Comparison of ENCODE assay signal across 14 cellular contexts in genomic region chr7:137120690-137121089, GRCh38.
DNase-seq lines count a peak whose midpoint lies in the region; ATAC-seq and TF ChIP-seq lines count a peak whose summit lies in the region.
"Had no signal": no experiment of that assay in that cellular context is flagged by ENCODE, and none has a peak within 500 bp of the region (broad histone marks: within the 10 kb centered on the region; RNA-seq: fewer than 3 reads in every experiment).

No MANE protein-coding gene starts in this region.

- H3K4me3 ChIP-seq in adipocyte (ENCODE audit: low read length) (no peak overlapping the region), right lobe of liver (no peak overlapping the region)

- TF ChIP-seq CTCF in right lobe of liver (IDR thresholded peaks at IDR 0.05): no peak

- TF ChIP-seq POLR2A in right lobe of liver (IDR thresholded peaks at IDR 0.05): no peak

- 32% methylated on average over 2 of the region's 2 CpGs for WGBS in right lobe of liver (ENCODE audit: insufficient coverage, low coverage, low lambda C conversion rate, missing lambda C conversion rate)

- H3K4me1 ChIP-seq in adipocyte (ENCODE audit: control insufficient read depth, insufficient read depth, low read length) (peaks cover 6% of the 10 kb centered on the region), right lobe of liver (no peaks in the 10 kb centered on the region)

- H3K27me3 ChIP-seq in adipocyte (replicated peaks; ENCODE audit: control insufficient read depth, insufficient read depth, low read length) (no peaks in the 10 kb centered on the region), right lobe of liver (no peaks in the 10 kb centered on the region)

- no peaks in the 10 kb centered on the region for H3K36me3 ChIP-seq in adipocyte (ENCODE audit: control insufficient read depth, insufficient read depth, low read length, severe bottlenecking)
- H3K36me3 ChIP-seq in right lobe of liver: no peaks in the 10 kb centered on the region

- intact Hi-C loops in right lobe of liver (cut with DNase I): no loop called here

- no peak overlapping the region for H3K27ac ChIP-seq in right lobe of liver

- no peaks in the 10 kb centered on the region for H3K9me3 ChIP-seq in adipocyte (ENCODE audit: control insufficient read depth, low read length)
- H3K9me3 ChIP-seq in right lobe of liver: no peaks in the 10 kb centered on the region

- DNase-seq in GM04504 (ENCODE audit: low read depth) (peak; percentile 40), adipocyte (ENCODE audit: low read depth) (peak; percentile 26), right lobe of liver (no peak)
- no peak for DNase-seq in stimulated activated CD4-positive, alpha-beta T cell treated with anti-CD3 and anti-CD28 coated beads, Interleukin-2, amount 100 ng/mL, for 24 hours
- DNase-seq: activated CD8-positive, alpha-beta T cell treated with anti-CD3 and anti-CD28 coated beads for 36 hours; DMS 273 treated with DMSO at 0.1 percent for 48 hours; KBM-7; NCI-H187 treated with DMSO at 0.1 percent for 48 hours; stimulated activated CD4-positive, alpha-beta T cell treated with anti-CD3 and anti-CD28 coated beads, Interleukin-1b, Interleukin-23, amount 100 ng/mL, for 48 hours had no signal

- ATAC-seq in GM21390 (IDR thresholded peaks at IDR 0.05; ENCODE audit: unreplicated experiment) (peak; percentile 69), HG03060 (IDR thresholded peaks at IDR 0.05; ENCODE audit: low read depth, unreplicated experiment) (peak; percentile 78), SK-N-SH treated with all-trans-retinoic acid at 6 μM for 48 hours (no peak), GM21367 (IDR thresholded peaks at IDR 0.05; ENCODE audit: unreplicated experiment) (no peak), right lobe of liver (no peak)
- ATAC-seq: activated CD8-positive, alpha-beta T cell treated with anti-CD3 and anti-CD28 coated beads for 36 hours; Right ventricle myocardium inferior had no signal

- H3K9ac ChIP-seq in adipocyte (ENCODE audit: low read length): no peak overlapping the region

TF ChIP-seq in SK-N-SH treated with all-trans-retinoic acid at 6 μM for 48 hours, 23 proteins besides CTCF, POLR2A, EP300 and RAD21:
- no peak for TF ChIP-seq CSDC2 (CRISPR knock-in tag; IDR thresholded peaks at IDR 0.05)
- TF ChIP-seq SNAI2 (CRISPR knock-in tag; IDR thresholded peaks at IDR 0.05): no peak
- no peak for TF ChIP-seq TSHZ2 (CRISPR knock-in tag; IDR thresholded peaks at IDR 0.05)
- no peak for TF ChIP-seq CREB5 (CRISPR knock-in tag; IDR thresholded peaks at IDR 0.05; ENCODE audit: low read depth)
- no peak for TF ChIP-seq GLIS3 (CRISPR knock-in tag; IDR thresholded peaks at IDR 0.05)
- TF ChIP-seq POU6F1 (CRISPR knock-in tag; IDR thresholded peaks at IDR 0.05; ENCODE audit: borderline replicate concordance, low read depth): no peak
- TF ChIP-seq CSRNP3 (CRISPR knock-in tag; IDR thresholded peaks at IDR 0.05): no peak
- TF ChIP-seq ESRRG (CRISPR knock-in tag; IDR thresholded peaks at IDR 0.05): no peak
- TF ChIP-seq ZC3H10 (CRISPR knock-in tag; IDR thresholded peaks at IDR 0.05): no peak
- no peak for TF ChIP-seq ZNF8 (CRISPR knock-in tag; IDR thresholded peaks at IDR 0.05)
- TF ChIP-seq ARNTL (CRISPR knock-in tag; IDR thresholded peaks at IDR 0.05; ENCODE audit: borderline replicate concordance, low read depth): no peak
- TF ChIP-seq RARB (CRISPR knock-in tag; IDR thresholded peaks at IDR 0.05): no peak

Comparison
In these comparisons a context has a peak if more than half of its experiments do, and no peak if none do; other contexts are left out.
1. DNase-seq: peak in GM04504 (single experiment) and adipocyte (single experiment); none in stimulated activated CD4-positive, alpha-beta T cell treated with anti-CD3 and anti-CD28 coated beads, Interleukin-2, amount 100 ng/mL, for 24 hours (0 of 2) and right lobe of liver (0 of 3).
2. ATAC-seq: peak in GM21390 (single experiment) and HG03060 (single experiment); none in SK-N-SH treated with all-trans-retinoic acid at 6 μM for 48 hours (single experiment), GM21367 (single experiment) and right lobe of liver (0 of 4).